ENCODE assay signal across 11 cellular contexts in genomic region chr9:135077497-135078200, GRCh38. TPM values are rescaled to one million over a fixed set of nuclear protein-coding genes. Genes with fewer than 3 reads are reported as not detected.
DNase-seq lines count a peak whose midpoint lies in the region; ATAC-seq and TF ChIP-seq lines count a peak whose summit lies in the region.
"Had no signal": no experiment of that assay in that cellular context is flagged by ENCODE, and none has a peak within 500 bp of the region (broad histone marks: within the 10 kb centered on the region; RNA-seq: fewer than 3 reads in every experiment).

No MANE protein-coding gene starts in this region.

- TF ChIP-seq POLR2A in gastroesophageal sphincter (IDR thresholded peaks at IDR 0.05), result no peak

- H3K27me3 Mint-ChIP-seq in activated CD4-positive, alpha-beta memory T cell treated with anti-CD3 and anti-CD28 coated beads for 36 hours, result peaks cover 26% of the 10 kb centered on the region
- peaks cover 21% of the 10 kb centered on the region for H3K27me3 Mint-ChIP-seq in activated CD4-positive, alpha-beta memory T cell treated with anti-CD3 and anti-CD28 coated beads, Interleukin-2, amount 10 ng/mL, durations not matched to agents 7 days and 5 days

- H3K9ac ChIP-seq in NT2/D1 (ENCODE audit: insufficient read length, low read depth) (no peak overlapping the region), smooth muscle cell (ENCODE audit: low read depth) (no peak overlapping the region)

- no peak overlapping the region for H3K4me3 ChIP-seq in NT2/D1 (ENCODE audit: insufficient read length, low read depth)
- H3K4me3 ChIP-seq in fibroblast of mammary gland (ENCODE audit: control insufficient read depth, low read depth, low read length), result no peak overlapping the region
- no peak overlapping the region for H3K4me3 ChIP-seq in smooth muscle cell
- no peak overlapping the region for H3K4me3 ChIP-seq in gastroesophageal sphincter

- H3K9me3 ChIP-seq in NT2/D1 (ENCODE audit: insufficient read depth, low read length), result no peaks in the 10 kb centered on the region
- no peaks in the 10 kb centered on the region for H3K9me3 ChIP-seq in smooth muscle cell (replicated peaks; ENCODE audit: low read depth)
- no peaks in the 10 kb centered on the region for H3K9me3 ChIP-seq in gastroesophageal sphincter

- WGBS in smooth muscle cell (ENCODE audit: low lambda C conversion rate), result 59% methylated on average over 12 of the region's 12 CpGs
- WGBS in gastroesophageal sphincter (ENCODE audit: low coverage in 1 of 2), 2 donors, result 70% methylated on average over 2 of the region's 12 CpGs; no CpG with 5 or more reads in 1 of the 2 donors

- no peaks in the 10 kb centered on the region for H3F3A ChIP-seq in smooth muscle cell (ENCODE audit: low read depth)

- no peak overlapping the region for H3K4me3 Mint-ChIP-seq in activated CD4-positive, alpha-beta memory T cell treated with anti-CD3 and anti-CD28 coated beads for 36 hours
- H3K4me3 Mint-ChIP-seq in activated CD4-positive, alpha-beta memory T cell treated with anti-CD3 and anti-CD28 coated beads, Interleukin-2, amount 10 ng/mL, durations not matched to agents 7 days and 5 days, result no peak overlapping the region

- no peaks in the 10 kb centered on the region for H3K4me1 Mint-ChIP-seq in activated CD4-positive, alpha-beta memory T cell treated with anti-CD3 and anti-CD28 coated beads for 36 hours (ENCODE audit: low read depth)
- no peaks in the 10 kb centered on the region for H3K4me1 Mint-ChIP-seq in activated CD4-positive, alpha-beta memory T cell treated with anti-CD3 and anti-CD28 coated beads, Interleukin-2, amount 10 ng/mL, durations not matched to agents 7 days and 5 days

- ATAC-seq in HG02885 (IDR thresholded peaks at IDR 0.05; ENCODE audit: poor library complexity, unreplicated experiment) (no peak), gastroesophageal sphincter (no peak), HG03432 (IDR thresholded peaks at IDR 0.05; ENCODE audit: unreplicated experiment) (no peak)

- TF ChIP-seq EP300 in gastroesophageal sphincter (IDR thresholded peaks at IDR 0.05), result no peak

- H3K27ac ChIP-seq in smooth muscle cell (ENCODE audit: low read depth) (no peak overlapping the region), gastroesophageal sphincter (no peak overlapping the region)

- H3K4me2 ChIP-seq in smooth muscle cell, result no peak overlapping the region

- peak; percentile 14 for DNase-seq in activated CD4-positive, alpha-beta memory T cell treated with anti-CD3 and anti-CD28 coated beads for 36 hours
- no peak for DNase-seq in activated CD4-positive, alpha-beta memory T cell treated with anti-CD3 and anti-CD28 coated beads, Interleukin-2, amount 10 ng/mL, durations not matched to agents 7 days and 5 days
- peak; percentile 61 for DNase-seq in NT2/D1 (ENCODE audit: low read depth, low spot score)
- peak; percentile 9 for DNase-seq in fibroblast of mammary gland (ENCODE audit: low read depth)
- DNase-seq in smooth muscle cell (lab: John Stamatoyannopoulos, UW; ENCODE audit: unreplicated experiment), result peak; percentile 23
- DNase-seq: activated CD4-positive, alpha-beta T cell treated with anti-CD3 and anti-CD28 coated beads for 1 hour; NCI-H1436 treated with DMSO at 0.1 percent for 48 hours; stimulated activated CD4-positive, alpha-beta T cell treated with anti-CD3 and anti-CD28 coated beads, Interleukin-2, amount 100 ng/mL, for 48 hours had no signal

- H4K20me1 ChIP-seq in smooth muscle cell (ENCODE audit: low read depth), result no peaks in the 10 kb centered on the region

- H3K27me3 ChIP-seq in NT2/D1 (ENCODE audit: insufficient read depth, insufficient read length) (peaks cover 24% of the 10 kb centered on the region), smooth muscle cell (ENCODE audit: low read depth) (peaks cover 32% of the 10 kb centered on the region), gastroesophageal sphincter (peaks cover 14% of the 10 kb centered on the region)

- CTCF ChIA-PET in activated CD4-positive, alpha-beta memory T cell treated with anti-CD3 and anti-CD28 coated beads for 36 hours (lab: Charles Lee), result interaction anchor here (0.6 kb wide), 1 partner anchor 333 kb away, joined by 4 read pairs; no protein-coding TSS in a partner anchor
- CTCF ChIA-PET in activated CD4-positive, alpha-beta memory T cell treated with anti-CD3 and anti-CD28 coated beads, Interleukin-2, amount 10 ng/mL, durations not matched to agents 7 days and 5 days (lab: Charles Lee), result no interaction called here

- H3K36me3 ChIP-seq in NT2/D1 (ENCODE audit: insufficient read depth, insufficient read length, low read length) (no peaks in the 10 kb centered on the region), smooth muscle cell (ENCODE audit: low read depth) (no peaks in the 10 kb centered on the region), gastroesophageal sphincter (no peaks in the 10 kb centered on the region)

- no peaks in the 10 kb centered on the region for H3K79me2 ChIP-seq in smooth muscle cell (ENCODE audit: low read depth)

- H3K36me3 Mint-ChIP-seq in activated CD4-positive, alpha-beta memory T cell treated with anti-CD3 and anti-CD28 coated beads for 36 hours, result no peaks in the 10 kb centered on the region
- no peaks in the 10 kb centered on the region for H3K36me3 Mint-ChIP-seq in activated CD4-positive, alpha-beta memory T cell treated with anti-CD3 and anti-CD28 coated beads, Interleukin-2, amount 10 ng/mL, durations not matched to agents 7 days and 5 days (ENCODE audit: low read depth)

- POLR2A ChIA-PET in activated CD4-positive, alpha-beta memory T cell treated with anti-CD3 and anti-CD28 coated beads for 36 hours (lab: Charles Lee), result no interaction called here
- POLR2A ChIA-PET in activated CD4-positive, alpha-beta memory T cell treated with anti-CD3 and anti-CD28 coated beads, Interleukin-2, amount 10 ng/mL, durations not matched to agents 7 days and 5 days (lab: Charles Lee), result no interaction called here

- H3K4me1 ChIP-seq in NT2/D1 (ENCODE audit: insufficient read depth, insufficient read length) (peaks cover 2% of the 10 kb centered on the region), smooth muscle cell (ENCODE audit: low read depth) (no peaks in the 10 kb centered on the region), gastroesophageal sphincter (peaks cover 0 to 30% (median 10%) of the 10 kb centered on the region in 3 donors)

- H3K9me3 Mint-ChIP-seq in activated CD4-positive, alpha-beta memory T cell treated with anti-CD3 and anti-CD28 coated beads for 36 hours, result no peaks in the 10 kb centered on the region
- H3K9me3 Mint-ChIP-seq in activated CD4-positive, alpha-beta memory T cell treated with anti-CD3 and anti-CD28 coated beads, Interleukin-2, amount 10 ng/mL, durations not matched to agents 7 days and 5 days, result no peaks in the 10 kb centered on the region

- TF ChIP-seq CTCF in fibroblast of mammary gland (conservative IDR thresholded peaks at IDR 0.05; ENCODE audit: control insufficient read depth, insufficient read depth, low read depth, low read length), result no peak
- no peak for TF ChIP-seq CTCF in smooth muscle cell (IDR thresholded peaks at IDR 0.05; ENCODE audit: borderline replicate concordance, insufficient read depth, poor library complexity, severe bottlenecking)
- TF ChIP-seq CTCF in gastroesophageal sphincter (IDR thresholded peaks at IDR 0.05), result no peak

- no peak overlapping the region for H2AFZ ChIP-seq in smooth muscle cell (ENCODE audit: low read depth)

- H3K27ac Mint-ChIP-seq in activated CD4-positive, alpha-beta memory T cell treated with anti-CD3 and anti-CD28 coated beads for 36 hours, result no peak overlapping the region
- no peak overlapping the region for H3K27ac Mint-ChIP-seq in activated CD4-positive, alpha-beta memory T cell treated with anti-CD3 and anti-CD28 coated beads, Interleukin-2, amount 10 ng/mL, durations not matched to agents 7 days and 5 days

- intact Hi-C loops in activated CD4-positive, alpha-beta memory T cell treated with anti-CD3 and anti-CD28 coated beads for 36 hours (cut with micrococcal nuclease), result no loop called here

RNA-seq across cellular contexts. Expression of gene OLFM1, which starts 9.8 kb away (rescaled TPM):
- total RNA-seq in activated CD4-positive, alpha-beta memory T cell treated with anti-CD3 and anti-CD28 coated beads for 36 hours, result not detected
- not detected for total RNA-seq in activated CD4-positive, alpha-beta memory T cell treated with anti-CD3 and anti-CD28 coated beads, Interleukin-2, amount 10 ng/mL, durations not matched to agents 7 days and 5 days
- 1.2 and 11.0 TPM in 2 replicates for total RNA-seq in smooth muscle cell
- polyA plus RNA-seq in smooth muscle cell, result 3.7 and 4.5 TPM in 2 replicates
- total RNA-seq in gastroesophageal sphincter, result 10 to 100 TPM; 13.5 to 32.8 (median 25.6) TPM
